In the genomic region with DNA sequence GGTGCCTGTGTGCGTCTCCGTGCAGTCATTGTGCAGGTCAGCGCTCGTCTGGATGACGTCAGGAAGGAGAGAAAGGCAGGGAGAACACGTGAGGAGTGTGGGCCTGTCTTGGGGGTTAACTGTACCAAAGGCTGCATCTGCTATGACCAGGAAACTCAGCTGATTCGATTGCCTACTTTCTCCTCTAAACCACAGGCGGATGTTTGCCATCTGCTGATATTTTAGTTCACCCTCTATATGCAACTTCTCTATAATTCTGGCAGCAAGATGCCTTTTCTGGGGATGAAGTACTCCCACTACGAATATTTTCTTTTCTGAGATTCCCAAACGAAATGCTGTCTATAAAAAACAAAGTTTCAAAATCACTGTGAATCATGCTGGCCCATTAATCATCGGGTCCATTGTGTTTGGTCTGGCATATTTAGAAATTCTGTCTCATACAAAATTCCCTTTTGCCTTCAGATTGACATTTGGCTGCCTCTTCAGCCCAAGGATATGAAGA, we compare ENCODE assay signal across 2 cellular contexts.
A peak's percentile ranks its signal among the peaks of the same experiment; 100 is the strongest.
TF ChIP-seq lines count a peak whose summit lies in the region.

No MANE protein-coding gene starts in this region.

TF ChIP-seq in endothelial cell of umbilical vein, 7 proteins besides CTCF, POLR2A, EP300 and RAD21:
- TF ChIP-seq POLR2AphosphoS5 (IDR thresholded peaks at IDR 0.05; ENCODE audit: insufficient read depth, low read depth, low read length), result peak; percentile 49
- no peak for TF ChIP-seq MYC (IDR thresholded peaks at IDR 0.05; ENCODE audit: low read depth, low read length)
- peak; percentile 40 for TF ChIP-seq JUN (IDR thresholded peaks at IDR 0.05; ENCODE audit: borderline replicate concordance, insufficient read depth, insufficient read length, low read depth)
- TF ChIP-seq MAX (IDR thresholded peaks at IDR 0.05; ENCODE audit: insufficient read depth, insufficient read length), result peak; percentile 87
- TF ChIP-seq GATA2 (IDR thresholded peaks at IDR 0.05; ENCODE audit: insufficient read depth, insufficient read length, low read depth, low read length), result peak; percentile 8
- TF ChIP-seq EZH2 (IDR thresholded peaks at IDR 0.05; ENCODE audit: borderline replicate concordance, low read depth, low read length, severe bottlenecking), result no peak
- TF ChIP-seq FOS (IDR thresholded peaks at IDR 0.05; ENCODE audit: borderline replicate concordance, insufficient read depth, low read length), result peak; percentile 62

TF ChIP-seq in GM23338, 12 proteins besides CTCF, POLR2A, EP300 and RAD21:
- TF ChIP-seq ZNF462 (CRISPR knock-in tag; IDR thresholded peaks at IDR 0.05), result no peak
